Comparison of ENCODE assay signal across 12 cellular contexts in the genomic region with DNA sequence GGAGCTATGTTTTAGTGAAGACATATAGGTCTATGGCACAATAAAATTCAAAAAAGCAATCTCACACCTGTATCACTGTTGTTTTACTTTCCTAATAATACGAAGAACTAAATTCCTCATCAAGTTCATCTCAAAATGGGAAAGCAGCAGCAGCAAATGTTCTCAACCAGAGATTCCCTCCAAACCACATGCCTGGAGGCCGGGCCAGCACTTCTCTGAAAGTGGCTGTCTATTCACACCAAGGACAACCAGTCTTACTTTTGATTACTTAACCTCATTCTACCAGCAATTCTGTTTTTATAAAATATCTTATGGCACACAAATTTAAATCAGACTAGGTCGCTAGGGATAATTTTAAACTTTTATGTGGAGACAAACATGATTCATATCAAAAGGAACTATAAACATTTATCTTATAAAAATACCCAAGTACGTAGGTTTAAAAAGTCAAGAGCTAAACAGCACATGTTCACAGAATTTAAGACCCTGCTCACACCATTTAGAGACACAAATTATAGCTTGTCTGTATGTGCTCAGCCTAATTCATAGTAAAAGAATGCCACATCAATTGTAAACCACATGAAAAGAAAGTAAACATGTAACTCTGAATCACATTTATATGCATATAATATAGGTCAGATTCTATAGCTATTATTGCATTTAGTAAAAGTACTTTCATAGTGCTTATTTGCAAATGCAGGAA. TPM values are rescaled to one million over a fixed set of nuclear protein-coding genes. Genes with fewer than 3 reads are reported as not detected.
DNase-seq lines count a peak whose midpoint lies in the region; ATAC-seq and TF ChIP-seq lines count a peak whose summit lies in the region.
"Had no signal": no experiment of that assay in that cellular context is flagged by ENCODE, and none has a peak within 500 bp of the region (broad histone marks: within the 10 kb centered on the region; RNA-seq: fewer than 3 reads in every experiment).

No MANE protein-coding gene starts in this region.

- ATAC-seq in CD4-positive, CD25-positive, alpha-beta regulatory T cell (ENCODE audit: low read depth in 2 of 2), result peak; percentile 37 to 42
- peak; percentile 41 to 52 for ATAC-seq in natural killer cell treated with Interleukin-12 subunit alpha and Interleukin-12 subunit beta and Interleukin-15 and Interleukin-18, amount 100 ng/mL, for 72 hours
- ATAC-seq in HG02610 (IDR thresholded peaks at IDR 0.05; ENCODE audit: unreplicated experiment) (no peak), GM21528 (IDR thresholded peaks at IDR 0.05; ENCODE audit: low FRiP score, unreplicated experiment) (no peak), HG02571 (IDR thresholded peaks at IDR 0.05; ENCODE audit: unreplicated experiment) (no peak)
- ATAC-seq: psoas muscle had no signal

- no peaks in the 10 kb centered on the region for H3K36me3 ChIP-seq in CD4-positive, CD25-positive, alpha-beta regulatory T cell (ENCODE audit: control insufficient read depth, insufficient read depth, low read length)
- no peaks in the 10 kb centered on the region for H3K36me3 ChIP-seq in adipocyte (ENCODE audit: control insufficient read depth, insufficient read depth, low read length, severe bottlenecking)
- H3K36me3 ChIP-seq in effector memory CD4-positive, alpha-beta T cell (ENCODE audit: control insufficient read depth, insufficient read depth, low read length), result no peaks in the 10 kb centered on the region
- H3K36me3 ChIP-seq: tibial nerve had no signal

- no peaks in the 10 kb centered on the region for H3K27me3 ChIP-seq in CD4-positive, CD25-positive, alpha-beta regulatory T cell (ENCODE audit: control insufficient read depth, insufficient read depth, low read length)
- H3K27me3 ChIP-seq in adipocyte (replicated peaks; ENCODE audit: control insufficient read depth, insufficient read depth, low read length), result no peaks in the 10 kb centered on the region
- H3K27me3 ChIP-seq in effector memory CD4-positive, alpha-beta T cell (replicated peaks; ENCODE audit: control insufficient read depth, insufficient read depth, low read length, poor library complexity, severe bottlenecking), result no peaks in the 10 kb centered on the region
- H3K27me3 ChIP-seq: tibial nerve had no signal

- no peaks in the 10 kb centered on the region for H3K9me3 ChIP-seq in CD4-positive, CD25-positive, alpha-beta regulatory T cell (ENCODE audit: control insufficient read depth in 2 of 2, low read length in 2 of 2)
- no peaks in the 10 kb centered on the region for H3K9me3 ChIP-seq in adipocyte (ENCODE audit: control insufficient read depth, low read length)
- H3K9me3 ChIP-seq in effector memory CD4-positive, alpha-beta T cell (ENCODE audit: control insufficient read depth, low read length), result no peaks in the 10 kb centered on the region
- H3K9me3 ChIP-seq: psoas muscle, tibial nerve had no signal

- H3K4me3 Mint-ChIP-seq in CD4-positive, CD25-positive, alpha-beta regulatory T cell, result no peak overlapping the region
- H3K4me3 Mint-ChIP-seq in natural killer cell treated with Interleukin-12 subunit alpha and Interleukin-12 subunit beta and Interleukin-15 and Interleukin-18, amount 100 ng/mL, for 72 hours, result peak overlapping the region; percentile 59
- H3K4me3 Mint-ChIP-seq: CD14-positive monocyte had no signal

- DNase-seq in CD4-positive, CD25-positive, alpha-beta regulatory T cell, result peak in 1 of 3 donors; percentile 14
- peak; percentile 29 for DNase-seq in HFF-Myc (ENCODE audit: extremely low read depth, low read depth)
- DNase-seq in adipocyte (ENCODE audit: low read depth), result peak; percentile 42
- peak; percentile 64 for DNase-seq in natural killer cell treated with Interleukin-12 subunit alpha and Interleukin-12 subunit beta and Interleukin-15 and Interleukin-18, amount 100 ng/mL, for 72 hours (ENCODE audit: low spot score)
- DNase-seq in effector memory CD4-positive, alpha-beta T cell, result no peak
- DNase-seq: Karpas-422, psoas muscle had no signal

- no peak overlapping the region for H3K27ac Mint-ChIP-seq in CD4-positive, CD25-positive, alpha-beta regulatory T cell
- peak overlapping the region; percentile 51 to 82 for H3K27ac Mint-ChIP-seq in natural killer cell treated with Interleukin-12 subunit alpha and Interleukin-12 subunit beta and Interleukin-15 and Interleukin-18, amount 100 ng/mL, for 72 hours

- no peak overlapping the region for H3K9ac ChIP-seq in adipocyte (ENCODE audit: low read length)

- H3K4me1 Mint-ChIP-seq in CD4-positive, CD25-positive, alpha-beta regulatory T cell, result peaks cover 4 to 17% (median 14%) of the 10 kb centered on the region in 4 donors
- peaks cover 33 to 35% of the 10 kb centered on the region in 2 donors for H3K4me1 Mint-ChIP-seq in natural killer cell treated with Interleukin-12 subunit alpha and Interleukin-12 subunit beta and Interleukin-15 and Interleukin-18, amount 100 ng/mL, for 72 hours (ENCODE audit: low read depth in 2 of 2)
- H3K4me1 Mint-ChIP-seq: CD14-positive monocyte had no signal

- no peak for TF ChIP-seq CTCF in HFF-Myc (IDR thresholded peaks at IDR 0.05; ENCODE audit: low read depth, low read length, missing control alignments)

- no peaks in the 10 kb centered on the region for H3K27me3 Mint-ChIP-seq in CD4-positive, CD25-positive, alpha-beta regulatory T cell
- no peaks in the 10 kb centered on the region for H3K27me3 Mint-ChIP-seq in natural killer cell treated with Interleukin-12 subunit alpha and Interleukin-12 subunit beta and Interleukin-15 and Interleukin-18, amount 100 ng/mL, for 72 hours

- H3K4me3 ChIP-seq in CD4-positive, CD25-positive, alpha-beta regulatory T cell (ENCODE audit: low read depth, low read length), result no peak overlapping the region
- no peak overlapping the region for H3K4me3 ChIP-seq in HFF-Myc (replicated peaks; ENCODE audit: low read depth, low read length)
- H3K4me3 ChIP-seq in adipocyte (ENCODE audit: low read length), result no peak overlapping the region
- no peak overlapping the region for H3K4me3 ChIP-seq in effector memory CD4-positive, alpha-beta T cell (ENCODE audit: insufficient read depth, low read depth, low read length, poor library complexity, severe bottlenecking)
- H3K4me3 ChIP-seq: psoas muscle, tibial nerve had no signal

- H3K4me1 ChIP-seq in CD4-positive, CD25-positive, alpha-beta regulatory T cell (ENCODE audit: control insufficient read depth, insufficient read depth, low read length, poor library complexity, severe bottlenecking), result no peaks in the 10 kb centered on the region
- peaks cover 42% of the 10 kb centered on the region for H3K4me1 ChIP-seq in adipocyte (ENCODE audit: control insufficient read depth, insufficient read depth, low read length)
- peaks cover 5% of the 10 kb centered on the region for H3K4me1 ChIP-seq in effector memory CD4-positive, alpha-beta T cell (ENCODE audit: control insufficient read depth, insufficient read depth, low read length, poor library complexity, severe bottlenecking)

- H3K36me3 Mint-ChIP-seq in CD4-positive, CD25-positive, alpha-beta regulatory T cell, result no peaks in the 10 kb centered on the region
- no peaks in the 10 kb centered on the region for H3K36me3 Mint-ChIP-seq in natural killer cell treated with Interleukin-12 subunit alpha and Interleukin-12 subunit beta and Interleukin-15 and Interleukin-18, amount 100 ng/mL, for 72 hours
- H3K36me3 Mint-ChIP-seq: CD14-positive monocyte had no signal

- peaks cover 0 to 3% (median 0%) of the 10 kb centered on the region in 7 donors for H3K9me3 Mint-ChIP-seq in CD4-positive, CD25-positive, alpha-beta regulatory T cell
- H3K9me3 Mint-ChIP-seq in natural killer cell treated with Interleukin-12 subunit alpha and Interleukin-12 subunit beta and Interleukin-15 and Interleukin-18, amount 100 ng/mL, for 72 hours, result no peaks in the 10 kb centered on the region
- H3K9me3 Mint-ChIP-seq: CD14-positive monocyte had no signal

- H3K27ac ChIP-seq in CD4-positive, CD25-positive, alpha-beta regulatory T cell (ENCODE audit: insufficient read depth, low read length, poor library complexity, severe bottlenecking), result no peak overlapping the region
- no peak overlapping the region for H3K27ac ChIP-seq in effector memory CD4-positive, alpha-beta T cell (ENCODE audit: insufficient read depth, low read length, poor library complexity, severe bottlenecking)
- H3K27ac ChIP-seq: psoas muscle, tibial nerve had no signal

RNA-seq across cellular contexts. Expression of gene RRAS2, which starts 46.1 kb away (rescaled TPM):
- total RNA-seq in CD4-positive, CD25-positive, alpha-beta regulatory T cell, result 13.9 TPM
- 1 to 10 TPM; 1.8 to 4.9 (median 4.1) TPM for polyA plus RNA-seq in CD4-positive, CD25-positive, alpha-beta regulatory T cell
- total RNA-seq in natural killer cell treated with Interleukin-12 subunit alpha and Interleukin-12 subunit beta and Interleukin-15 and Interleukin-18, amount 100 ng/mL, for 72 hours, result 100 to 1,000 TPM in 1 of 2 donors, 10 to 100 TPM in 1; 97.3 to 141 TPM

Comparison
In these comparisons a context has a peak if more than half of its experiments do, and no peak if none do; other contexts are left out.
1. ATAC-seq: peak in CD4-positive, CD25-positive, alpha-beta regulatory T cell (2 of 2) and natural killer cell treated with Interleukin-12 subunit alpha and Interleukin-12 subunit beta and Interleukin-15 and Interleukin-18, amount 100 ng/mL, for 72 hours (2 of 2); none in HG02610 (single experiment), GM21528 (single experiment) and HG02571 (single experiment).
2. DNase-seq: peak in HFF-Myc (single experiment), adipocyte (single experiment) and natural killer cell treated with Interleukin-12 subunit alpha and Interleukin-12 subunit beta and Interleukin-15 and Interleukin-18, amount 100 ng/mL, for 72 hours (single experiment); none in effector memory CD4-positive, alpha-beta T cell (0 of 3).
3. H3K27ac Mint-ChIP-seq: peak in natural killer cell treated with Interleukin-12 subunit alpha and Interleukin-12 subunit beta and Interleukin-15 and Interleukin-18, amount 100 ng/mL, for 72 hours (2 of 2); none in CD4-positive, CD25-positive, alpha-beta regulatory T cell (0 of 3).